8 cellular contexts compared by ENCODE assay signal in genomic region chr10:96721207-96721572, GRCh38. TPM values are rescaled to one million over a fixed set of nuclear protein-coding genes. Genes with fewer than 3 reads are reported as not detected.
DNase-seq lines count a peak whose midpoint lies in the region; ATAC-seq and TF ChIP-seq lines count a peak whose summit lies in the region.
"Had no signal": no experiment of that assay in that cellular context is flagged by ENCODE, and none has a peak within 500 bp of the region (broad histone marks: within the 10 kb centered on the region; RNA-seq: fewer than 3 reads in every experiment).

No MANE protein-coding gene starts in this region.

- DNase-seq in GM06990 (ENCODE audit: extremely low read depth, insufficient read length) (no peak), MV-4-11 (lab: John Stamatoyannopoulos, UW) (peak; percentile 33), mammary epithelial cell (no peak)

- no peaks in the 10 kb centered on the region for H3K79me2 ChIP-seq in mammary epithelial cell (ENCODE audit: insufficient read depth, low read length)
- no peaks in the 10 kb centered on the region for H3K79me2 ChIP-seq in neural cell (replicated peaks; ENCODE audit: insufficient read depth, low read length)

- ATAC-seq in HG02840 (IDR thresholded peaks at IDR 0.05; ENCODE audit: low FRiP score, unreplicated experiment) (no peak), esophagus mucosa (no peak), HG03442 (IDR thresholded peaks at IDR 0.05; ENCODE audit: unreplicated experiment) (no peak)

- TF ChIP-seq CTCF in GM06990 (IDR thresholded peaks at IDR 0.05; ENCODE audit: insufficient read depth, low read length, poor library complexity, severe bottlenecking), result no peak
- TF ChIP-seq CTCF in mammary epithelial cell (conservative IDR thresholded peaks at IDR 0.05 in 1 of 2, IDR thresholded peaks at IDR 0.05 in 1 of 2; ENCODE audit: extremely low read depth in 1 of 2, insufficient read depth in 1 of 2, low read depth in 1 of 2, low read length in 2 of 2), result no peak
- TF ChIP-seq CTCF in neural cell (IDR thresholded peaks at IDR 0.05; ENCODE audit: poor library complexity, severe bottlenecking), result no peak

- H2AFZ ChIP-seq in mammary epithelial cell (ENCODE audit: low read depth, low read length) (peak overlapping the region; percentile 78), neural cell (ENCODE audit: low read depth, low read length) (no peak overlapping the region)

- CTCF ChIA-PET in mammary epithelial cell (lab: Charles Lee; ENCODE audit: low non-redundant PET), result no interaction called here

- no peaks in the 10 kb centered on the region for H3F3A ChIP-seq in neural cell (ENCODE audit: insufficient read depth, low read length, poor library complexity, severe bottlenecking)

- no peak for TF ChIP-seq RAD21 in neural cell (conservative IDR thresholded peaks at IDR 0.05)

- BruUV-seq in mammary epithelial cell (replicated peaks; lab: Mats Ljungman, UMichigan), result no TSS peak

- 42% methylated on average over 4 of the region's 4 CpGs for WGBS in mammary epithelial cell (ENCODE audit: low coverage, missing lambda C conversion rate)

- H3K4me3 ChIP-seq in GM06990 (replicated peaks; ENCODE audit: low read depth, low read length) (peak overlapping the region; percentile 74; the same call in 1 of the 2 replicates), mammary epithelial cell (replicated peaks in 1 of 3; ENCODE audit: insufficient read depth in 1 of 3, low read depth in 2 of 3, low read length in 3 of 3) (no peak overlapping the region), neural cell (ENCODE audit: low read length) (peak overlapping the region; percentile 70)

- H3K4me2 ChIP-seq in mammary epithelial cell (ENCODE audit: insufficient read depth, low read depth, low read length), result peak overlapping the region; percentile 91
- H3K4me2 ChIP-seq in neural cell (ENCODE audit: low read length), result no peak overlapping the region

- no peaks in the 10 kb centered on the region for H3K9me2 ChIP-seq in neural cell (ENCODE audit: insufficient read depth, low read length)

- H3K27me3 ChIP-seq in GM06990 (replicated peaks; ENCODE audit: control insufficient read depth, insufficient read depth, low read length), result no peaks in the 10 kb centered on the region
- peaks cover 7% of the 10 kb centered on the region for H3K27me3 ChIP-seq in mammary epithelial cell (ENCODE audit: insufficient read depth, low read length)
- H3K27me3 ChIP-seq in neural cell (ENCODE audit: insufficient read depth, low read depth, low read length), result peaks cover 18% of the 10 kb centered on the region

- H3K36me3 ChIP-seq in GM06990 (ENCODE audit: control insufficient read depth, insufficient read depth, low read length) (no peaks in the 10 kb centered on the region), mammary epithelial cell (ENCODE audit: insufficient read depth, low read length) (no peaks in the 10 kb centered on the region), neural cell (ENCODE audit: insufficient read depth, low read length) (no peaks in the 10 kb centered on the region)
- H3K36me3 ChIP-seq: prostate gland had no signal

- in situ Hi-C loops in mammary epithelial cell (cut with MboI; ENCODE audit: low sequenced_read_pairs in 2 of 2), result no loop called here

- dilution Hi-C loops in mammary epithelial cell (cut with HindIII; ENCODE audit: low sequenced_read_pairs), result no loop called here

- TF ChIP-seq EP300 in neural cell (conservative IDR thresholded peaks at IDR 0.05; ENCODE audit: poor library complexity, severe bottlenecking), result no peak

- H3K4me1 ChIP-seq in mammary epithelial cell (ENCODE audit: insufficient read depth, low read length), result peaks cover 7% of the 10 kb centered on the region
- H3K4me1 ChIP-seq: prostate gland had no signal

- H4K20me1 ChIP-seq in mammary epithelial cell (ENCODE audit: insufficient read depth, low read length) (no peaks in the 10 kb centered on the region), neural cell (ENCODE audit: insufficient read depth) (no peaks in the 10 kb centered on the region)

- H3K9ac ChIP-seq in mammary epithelial cell (ENCODE audit: insufficient read depth, low read length) (no peak overlapping the region), neural cell (ENCODE audit: low read length) (no peak overlapping the region)

- H3K27ac ChIP-seq in mammary epithelial cell (ENCODE audit: insufficient read depth, low read depth, low read length) (no peak overlapping the region), neural cell (ENCODE audit: low read length) (no peak overlapping the region)

- H3K9me3 ChIP-seq in mammary epithelial cell (replicated peaks; ENCODE audit: insufficient read depth, low read length) (no peaks in the 10 kb centered on the region), neural cell (ENCODE audit: low read length) (no peaks in the 10 kb centered on the region)
- H3K9me3 ChIP-seq: prostate gland had no signal

- intact Hi-C loops in mammary epithelial cell (cut with micrococcal nuclease), result no loop called here

TF ChIP-seq in neural cell, 6 proteins besides CTCF, POLR2A, EP300 and RAD21:
- no peak for TF ChIP-seq SMC3 (conservative IDR thresholded peaks at IDR 0.05; ENCODE audit: poor library complexity)
- TF ChIP-seq POLR2AphosphoS5 (IDR thresholded peaks at IDR 0.05), result no peak
- no peak for TF ChIP-seq MXI1 (conservative IDR thresholded peaks at IDR 0.05; ENCODE audit: poor library complexity, severe bottlenecking)
- no peak for TF ChIP-seq REST (IDR thresholded peaks at IDR 0.05; ENCODE audit: borderline replicate concordance)
- no peak for TF ChIP-seq EZH2 (IDR thresholded peaks at IDR 0.05; ENCODE audit: borderline replicate concordance, insufficient read depth, low read length, poor library complexity, severe bottlenecking)
- no peak for TF ChIP-seq TAF1 (IDR thresholded peaks at IDR 0.05; ENCODE audit: low read depth)
TF ChIP-seq in neural cell: peak in this region for 0.

RNA-seq across cellular contexts. Expression of gene PIK3AP1, which starts 0.9 kb away (rescaled TPM):
- total RNA-seq in mammary epithelial cell (under 1 TPM in 1 of 2 donors, not detected in 1; 0.50 TPM), esophagus mucosa (1.0 TPM)
- polyA plus RNA-seq in mammary epithelial cell (not detected), neural cell (0.05 TPM in 1 of 2 replicates, not detected in the other)
- polyA minus RNA-seq in mammary epithelial cell (not detected), neural cell (0.23 and 0.24 TPM in 2 replicates)

Comparison
In these comparisons a context has a peak if more than half of its experiments do, and no peak if none do; other contexts are left out.
1. H3K4me3 ChIP-seq: peak in GM06990 (single experiment) and neural cell (single experiment); none in mammary epithelial cell (0 of 3).